Comparison of ENCODE assay signal across 15 cellular contexts in genomic region chr9:91059713-91060112, GRCh38.
DNase-seq lines count a peak whose midpoint lies in the region; ATAC-seq lines count a peak whose summit lies in the region.
"Had no signal": no experiment of that assay in that cellular context is flagged by ENCODE, and none has a peak within 500 bp of the region (broad histone marks: within the 10 kb centered on the region; RNA-seq: fewer than 3 reads in every experiment).

No MANE protein-coding gene starts in this region.

- H3K9me2 ChIP-seq in GM23248 (ENCODE audit: insufficient read depth): no peaks in the 10 kb centered on the region

- H3K9me3 ChIP-seq in GM23248 (ENCODE audit: low read depth) (no peaks in the 10 kb centered on the region), skeletal muscle satellite cell (replicated peaks; ENCODE audit: low read length) (no peaks in the 10 kb centered on the region)

- H3K79me2 ChIP-seq in GM23248 (ENCODE audit: insufficient read depth): no peaks in the 10 kb centered on the region

- no peak overlapping the region for H3K4me3 Mint-ChIP-seq in activated T-helper 2 cell treated with anti-CD3 and anti-CD28 coated beads, Interferon-gamma antibody, Interleukin-2, Interleukin-4, amounts not matched to agents 10 μg/mL and 5 μg/mL and 100 μg/mL, durations not matched to agents 14 hours and 24 hours and 36 hours (ENCODE audit: low read depth)
- no peak overlapping the region for H3K4me3 Mint-ChIP-seq in activated naive CD4-positive, alpha-beta T cell treated with anti-CD3 and anti-CD28 coated beads for 36 hours
- H3K4me3 Mint-ChIP-seq: activated CD8-positive, alpha-beta T cell treated with anti-CD3 and anti-CD28 coated beads for 36 hours; CD14-positive monocyte had no signal

- 38 to 47% methylated on average over 2 of the region's 2 CpGs for WGBS in GM23248 (ENCODE audit: low coverage in 1 of 2, low lambda C conversion rate in 2 of 2, missing lambda C conversion rate in 2 of 2), 2 experiments

- peaks cover 22% of the 10 kb centered on the region for H3K36me3 Mint-ChIP-seq in activated T-helper 2 cell treated with anti-CD3 and anti-CD28 coated beads, Interferon-gamma antibody, Interleukin-2, Interleukin-4, amounts not matched to agents 10 μg/mL and 5 μg/mL and 100 μg/mL, durations not matched to agents 14 hours and 24 hours and 36 hours (ENCODE audit: low read depth)
- H3K36me3 Mint-ChIP-seq in activated naive CD4-positive, alpha-beta T cell treated with anti-CD3 and anti-CD28 coated beads for 36 hours (ENCODE audit: low read depth): no peaks in the 10 kb centered on the region
- H3K36me3 Mint-ChIP-seq: CD14-positive monocyte had no signal

- CTCF ChIA-PET in activated naive CD4-positive, alpha-beta T cell treated with anti-CD3 and anti-CD28 coated beads for 36 hours (lab: Charles Lee): interaction anchor here (0.8 to 1.1 kb wide), 2 partner anchors 11 to 115 kb away, joined by 3 to 4 read pairs; no protein-coding TSS in a partner anchor

- no peaks in the 10 kb centered on the region for H3K36me3 ChIP-seq in GM23248 (ENCODE audit: low read depth)
- no peaks in the 10 kb centered on the region for H3K36me3 ChIP-seq in skeletal muscle satellite cell (ENCODE audit: insufficient read depth, low read length)

- no peak overlapping the region for H2AFZ ChIP-seq in GM23248

- peaks cover 5% of the 10 kb centered on the region for H3K9me3 Mint-ChIP-seq in activated T-helper 2 cell treated with anti-CD3 and anti-CD28 coated beads, Interferon-gamma antibody, Interleukin-2, Interleukin-4, amounts not matched to agents 10 μg/mL and 5 μg/mL and 100 μg/mL, durations not matched to agents 14 hours and 24 hours and 36 hours
- H3K9me3 Mint-ChIP-seq in activated naive CD4-positive, alpha-beta T cell treated with anti-CD3 and anti-CD28 coated beads for 36 hours: no peaks in the 10 kb centered on the region
- H3K9me3 Mint-ChIP-seq: activated CD8-positive, alpha-beta T cell treated with anti-CD3 and anti-CD28 coated beads for 36 hours had no signal

- DNase-seq in GM23248 (peak; percentile 60), foreskin melanocyte (peak; percentile 68), NCI-H1436 treated with DMSO at 0.1 percent for 48 hours (lab: John Stamatoyannopoulos, UW) (no peak), cerebellar nuclear complex (lab: John Stamatoyannopoulos, UW) (no peak)
- no peak for DNase-seq in activated T-helper 2 cell treated with anti-CD3 and anti-CD28 coated beads, Interferon-gamma antibody, Interleukin-2, Interleukin-4, amounts not matched to agents 10 μg/mL and 5 μg/mL and 100 μg/mL, durations not matched to agents 14 hours and 24 hours and 36 hours (ENCODE audit: low spot score)
- DNase-seq in activated naive CD4-positive, alpha-beta T cell treated with anti-CD3 and anti-CD28 coated beads for 36 hours: no peak
- DNase-seq: activated CD8-positive, alpha-beta T cell treated with anti-CD3 and anti-CD28 coated beads for 36 hours; central memory CD4-positive, alpha-beta T cell; NCI-H1694; T-helper 9 cell had no signal

- H3F3A ChIP-seq in GM23248 (ENCODE audit: insufficient read depth): peaks cover 25% of the 10 kb centered on the region

- H3K4me1 Mint-ChIP-seq in activated T-helper 2 cell treated with anti-CD3 and anti-CD28 coated beads, Interferon-gamma antibody, Interleukin-2, Interleukin-4, amounts not matched to agents 10 μg/mL and 5 μg/mL and 100 μg/mL, durations not matched to agents 14 hours and 24 hours and 36 hours (ENCODE audit: low read depth): peaks cover 58% of the 10 kb centered on the region
- peaks cover 38% of the 10 kb centered on the region for H3K4me1 Mint-ChIP-seq in activated naive CD4-positive, alpha-beta T cell treated with anti-CD3 and anti-CD28 coated beads for 36 hours (ENCODE audit: low read depth)

- H3K4me3 ChIP-seq in GM23248 (no peak overlapping the region), skeletal muscle satellite cell (ENCODE audit: low read length) (no peak overlapping the region)
- H3K4me3 ChIP-seq: K562 had no signal

- no peaks in the 10 kb centered on the region for H3K27me3 ChIP-seq in GM23248 (replicated peaks; ENCODE audit: insufficient read depth)
- H3K27me3 ChIP-seq in skeletal muscle satellite cell (ENCODE audit: control insufficient read depth, insufficient read depth, low read length): no peaks in the 10 kb centered on the region

- H3K27ac ChIP-seq in GM23248: peak overlapping the region; percentile 93

- no peaks in the 10 kb centered on the region for H3K27me3 Mint-ChIP-seq in activated T-helper 2 cell treated with anti-CD3 and anti-CD28 coated beads, Interferon-gamma antibody, Interleukin-2, Interleukin-4, amounts not matched to agents 10 μg/mL and 5 μg/mL and 100 μg/mL, durations not matched to agents 14 hours and 24 hours and 36 hours (ENCODE audit: low read depth)
- H3K27me3 Mint-ChIP-seq in activated naive CD4-positive, alpha-beta T cell treated with anti-CD3 and anti-CD28 coated beads for 36 hours (ENCODE audit: low read depth): peaks cover 9% of the 10 kb centered on the region
- H3K27me3 Mint-ChIP-seq: activated CD8-positive, alpha-beta T cell treated with anti-CD3 and anti-CD28 coated beads for 36 hours had no signal

- in situ Hi-C loops in GM23248 (cut with MboI): no loop called here

- peak overlapping the region; percentile 47 for H3K9ac ChIP-seq in GM23248
- H3K9ac ChIP-seq in skeletal muscle satellite cell (ENCODE audit: low read depth, low read length): peak overlapping the region; percentile 51

- H3K4me2 ChIP-seq in GM23248 (ENCODE audit: unreplicated experiment): no peak overlapping the region
- H3K4me2 ChIP-seq in skeletal muscle satellite cell (ENCODE audit: low read length): peak overlapping the region; percentile 49

- ATAC-seq in HG03457 (IDR thresholded peaks at IDR 0.05; ENCODE audit: unreplicated experiment): no peak
- ATAC-seq: activated CD8-positive, alpha-beta T cell treated with anti-CD3 and anti-CD28 coated beads for 36 hours; K562 had no signal

- intact Hi-C loops in activated T-helper 2 cell treated with anti-CD3 and anti-CD28 coated beads, Interferon-gamma antibody, Interleukin-2, Interleukin-4, amounts not matched to agents 10 μg/mL and 5 μg/mL and 100 μg/mL, durations not matched to agents 14 hours and 24 hours and 36 hours (cut with micrococcal nuclease): loop anchor here (1.0 kb wide), 1 partner anchor 12 kb away; no protein-coding TSS in a partner anchor
- intact Hi-C loops in activated naive CD4-positive, alpha-beta T cell treated with anti-CD3 and anti-CD28 coated beads for 36 hours (cut with micrococcal nuclease): loop anchor here (1.0 kb wide), 1 partner anchor 40 kb away; no protein-coding TSS in a partner anchor

- no peaks in the 10 kb centered on the region for H4K20me1 ChIP-seq in GM23248 (ENCODE audit: insufficient read depth)

- H3K4me1 ChIP-seq in GM23248 (ENCODE audit: insufficient read depth) (peaks cover 32% of the 10 kb centered on the region), skeletal muscle satellite cell (ENCODE audit: control insufficient read depth, insufficient read depth, low read length) (peaks cover 33% of the 10 kb centered on the region)

- peak overlapping the region; percentile 67 for H3K27ac Mint-ChIP-seq in activated T-helper 2 cell treated with anti-CD3 and anti-CD28 coated beads, Interferon-gamma antibody, Interleukin-2, Interleukin-4, amounts not matched to agents 10 μg/mL and 5 μg/mL and 100 μg/mL, durations not matched to agents 14 hours and 24 hours and 36 hours
- H3K27ac Mint-ChIP-seq in activated naive CD4-positive, alpha-beta T cell treated with anti-CD3 and anti-CD28 coated beads for 36 hours: no peak overlapping the region
- H3K27ac Mint-ChIP-seq: activated CD8-positive, alpha-beta T cell treated with anti-CD3 and anti-CD28 coated beads for 36 hours; progenitor cell of endocrine pancreas had no signal

Comparison
In these comparisons a context has a peak if more than half of its experiments do, and no peak if none do; other contexts are left out.
1. DNase-seq: peak in GM23248 (single experiment) and foreskin melanocyte (single experiment); none in activated T-helper 2 cell treated with anti-CD3 and anti-CD28 coated beads, Interferon-gamma antibody, Interleukin-2, Interleukin-4, amounts not matched to agents 10 μg/mL and 5 μg/mL and 100 μg/mL, durations not matched to agents 14 hours and 24 hours and 36 hours (single experiment), activated naive CD4-positive, alpha-beta T cell treated with anti-CD3 and anti-CD28 coated beads for 36 hours (single experiment), NCI-H1436 treated with DMSO at 0.1 percent for 48 hours (single experiment) and cerebellar nuclear complex (0 of 2).